Comparison of ENCODE assay signal across 23 cellular contexts in the genomic region with DNA sequence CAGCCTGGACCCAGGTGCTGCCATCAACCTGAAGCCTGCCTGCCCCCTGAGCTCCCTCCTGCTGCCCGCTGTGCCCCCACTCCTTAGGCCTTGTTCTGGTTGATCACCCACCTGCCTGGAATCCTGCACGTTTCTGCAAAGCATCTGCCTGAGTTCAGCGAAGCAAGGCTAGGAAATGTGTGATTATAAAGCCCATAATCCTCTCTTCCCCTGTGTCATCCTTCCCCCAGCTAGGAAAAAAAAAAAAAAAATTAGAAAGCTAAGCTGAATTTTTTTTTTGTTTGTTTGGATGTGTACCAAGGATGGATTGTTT.
DNase-seq lines count a peak whose midpoint lies in the region; ATAC-seq, FAIRE-seq and TF ChIP-seq lines count a peak whose summit lies in the region.
"Had no signal": no experiment of that assay in that cellular context is flagged by ENCODE, and none has a peak within 500 bp of the region (broad histone marks: within the 10 kb centered on the region; RNA-seq: fewer than 3 reads in every experiment).

No MANE protein-coding gene starts in this region.

- no peaks in the 10 kb centered on the region for H4K20me1 ChIP-seq in GM23338 (replicated peaks; ENCODE audit: insufficient read depth)

- no peaks in the 10 kb centered on the region for H3K36me3 Mint-ChIP-seq in GM23338 (ENCODE audit: low read depth)

- no peaks in the 10 kb centered on the region for H3K9me3 ChIP-seq in pancreas

- no peak overlapping the region for H3K4me3 Mint-ChIP-seq in GM23338
- H3K4me3 Mint-ChIP-seq: activated naive CD8-positive, alpha-beta T cell treated with anti-CD3 and anti-CD28 coated beads, Interleukin-2, amount 50 U/mL, for 24 hours; nephron progenitor cell; T-helper 2 cell treated with Interferon-gamma antibody and Interleukin-4, amounts not matched to agents 5 μg/mL and 100 μg/mL, for 36 hours had no signal

- H3K27ac Mint-ChIP-seq in GM23338, result no peak overlapping the region
- H3K27ac Mint-ChIP-seq: activated naive CD8-positive, alpha-beta T cell treated with anti-CD3 and anti-CD28 coated beads, Interleukin-2, amount 50 U/mL, for 24 hours; nephron progenitor cell; T-helper 2 cell treated with Interferon-gamma antibody and Interleukin-4, amounts not matched to agents 5 μg/mL and 100 μg/mL, for 36 hours had no signal

- H3K27me3 Mint-ChIP-seq in GM23338 (ENCODE audit: insufficient read depth, low read depth, poor library complexity), result no peaks in the 10 kb centered on the region

- no peak for FAIRE-seq in pancreas (lab: Jason Lieb, UNC)
- FAIRE-seq: endothelial cell of umbilical vein, K562 had no signal

- intact Hi-C loops in pancreas (cut with DNase I) (loop anchor here in 1 of 3 donors (5.0 kb wide), 1 partner anchor 86 kb away; no protein-coding TSS in a partner anchor), posterior cingulate gyrus (cut with DNase I) (no loop called here)

- H3K27ac ChIP-seq in GM23338 (ENCODE audit: low read depth) (no peak overlapping the region), VCaP (peak overlapping the region; percentile 93), pancreas (peak overlapping the region; percentile 85 to 96 (median 96))
- H3K27ac ChIP-seq: C4-2B, dorsolateral prefrontal cortex had no signal

- no peaks in the 10 kb centered on the region for H3K27me3 ChIP-seq in GM23338 (ENCODE audit: insufficient read depth)
- no peaks in the 10 kb centered on the region for H3K27me3 ChIP-seq in pancreas

- no peaks in the 10 kb centered on the region for H3K79me2 ChIP-seq in GM23338 (replicated peaks; ENCODE audit: insufficient read depth)

- no peak overlapping the region for H3K4me3 ChIP-seq in GM23338
- H3K4me3 ChIP-seq in pancreas, result no peak overlapping the region
- H3K4me3 ChIP-seq: dorsolateral prefrontal cortex, K562 had no signal

- H3K9me3 Mint-ChIP-seq in GM23338, result no peaks in the 10 kb centered on the region
- H3K9me3 Mint-ChIP-seq: T-helper 2 cell treated with Interferon-gamma antibody and Interleukin-4, amounts not matched to agents 5 μg/mL and 100 μg/mL, for 36 hours had no signal

- H3K4me2 ChIP-seq in GM23338, result peak overlapping the region; percentile 17; the same call in 1 of the 2 replicates

- H2AFZ ChIP-seq in GM23338, result peak overlapping the region; percentile 44; the same call in 1 of the 2 replicates

- peaks cover 24% of the 10 kb centered on the region for H3K4me1 Mint-ChIP-seq in GM23338
- H3K4me1 Mint-ChIP-seq: activated naive CD8-positive, alpha-beta T cell treated with anti-CD3 and anti-CD28 coated beads, Interleukin-2, amount 50 U/mL, for 24 hours had no signal

- no peak for ATAC-seq in GM23338
- ATAC-seq in pancreas, result peak in 2 of 4 donors; percentile 4 to 17
- ATAC-seq in stimulated activated naive CD8-positive, alpha-beta T cell treated with anti-CD3 and anti-CD28 coated beads, Interleukin-15, Interleukin-2, amounts not matched to agents 100 U/mL and 50 U/mL, for 24 hours, result no peak
- ATAC-seq: activated naive CD8-positive, alpha-beta T cell treated with anti-CD3 and anti-CD28 coated beads, Interleukin-2, amount 50 U/mL, for 24 hours; K562; PC-3; Right ventricle myocardium inferior; sciatic nerve had no signal

- H3K4me1 ChIP-seq in GM23338 (ENCODE audit: insufficient read depth), result peaks cover 27% of the 10 kb centered on the region
- peaks cover 32 to 43% (median 38%) of the 10 kb centered on the region in 3 donors for H3K4me1 ChIP-seq in pancreas

- WGBS in pancreas, 2 donors, result 6 to 9% methylated on average over 3 of the region's 3 CpGs

- H3K36me3 ChIP-seq in GM23338 (ENCODE audit: insufficient read depth) (no peaks in the 10 kb centered on the region), pancreas (no peaks in the 10 kb centered on the region)

- DNase-seq in GM23338 (ENCODE audit: low spot score) (no peak), left kidney (ENCODE audit: low read depth, low spot score) (peak; percentile 85), pancreas (no peak), NCI-H774 (lab: John Stamatoyannopoulos, UW) (no peak), posterior cingulate gyrus (no peak)
- DNase-seq in stimulated activated naive CD8-positive, alpha-beta T cell treated with anti-CD3 and anti-CD28 coated beads, Interleukin-15, Interleukin-2, amounts not matched to agents 100 U/mL and 50 U/mL, for 24 hours, result no peak
- DNase-seq: activated CD4-positive, alpha-beta T cell treated with anti-CD3 and anti-CD28 coated beads for 4 hours; activated CD8-positive, alpha-beta memory T cell treated with anti-CD3 and anti-CD28 coated beads for 24 hours; activated naive CD8-positive, alpha-beta T cell treated with anti-CD3 and anti-CD28 coated beads, Interleukin-2, amount 50 U/mL, for 24 hours; activated T-cell treated with anti-CD3 and anti-CD28 coated beads, Interleukin-2, amount 50 U/mL, for 1 hour; dorsolateral prefrontal cortex; HCEC 1CT; NK-92 treated with Interleukin-12 subunit alpha and Interleukin-12 subunit beta, amount 100 ng/mL, for 24 hours; PC-3; stimulated activated naive CD4-positive, alpha-beta T cell treated with Interleukin-2 at 50 U/mL for 16 hours had no signal

- no peak for TF ChIP-seq CTCF in GM23338 (conservative IDR thresholded peaks at IDR 0.05; ENCODE audit: low read depth in 2 of 2)
- TF ChIP-seq CTCF in VCaP (conservative IDR thresholded peaks at IDR 0.05), result no peak
- TF ChIP-seq CTCF in pancreas (IDR thresholded peaks at IDR 0.05), result no peak

- no peaks in the 10 kb centered on the region for H3K9me2 ChIP-seq in GM23338 (ENCODE audit: insufficient read depth)

- no peaks in the 10 kb centered on the region for H3F3A ChIP-seq in GM23338 (replicated peaks; ENCODE audit: low read depth)

TF ChIP-seq in GM23338, 12 proteins besides CTCF, POLR2A, EP300 and RAD21:
- TF ChIP-seq, protein P1, sequence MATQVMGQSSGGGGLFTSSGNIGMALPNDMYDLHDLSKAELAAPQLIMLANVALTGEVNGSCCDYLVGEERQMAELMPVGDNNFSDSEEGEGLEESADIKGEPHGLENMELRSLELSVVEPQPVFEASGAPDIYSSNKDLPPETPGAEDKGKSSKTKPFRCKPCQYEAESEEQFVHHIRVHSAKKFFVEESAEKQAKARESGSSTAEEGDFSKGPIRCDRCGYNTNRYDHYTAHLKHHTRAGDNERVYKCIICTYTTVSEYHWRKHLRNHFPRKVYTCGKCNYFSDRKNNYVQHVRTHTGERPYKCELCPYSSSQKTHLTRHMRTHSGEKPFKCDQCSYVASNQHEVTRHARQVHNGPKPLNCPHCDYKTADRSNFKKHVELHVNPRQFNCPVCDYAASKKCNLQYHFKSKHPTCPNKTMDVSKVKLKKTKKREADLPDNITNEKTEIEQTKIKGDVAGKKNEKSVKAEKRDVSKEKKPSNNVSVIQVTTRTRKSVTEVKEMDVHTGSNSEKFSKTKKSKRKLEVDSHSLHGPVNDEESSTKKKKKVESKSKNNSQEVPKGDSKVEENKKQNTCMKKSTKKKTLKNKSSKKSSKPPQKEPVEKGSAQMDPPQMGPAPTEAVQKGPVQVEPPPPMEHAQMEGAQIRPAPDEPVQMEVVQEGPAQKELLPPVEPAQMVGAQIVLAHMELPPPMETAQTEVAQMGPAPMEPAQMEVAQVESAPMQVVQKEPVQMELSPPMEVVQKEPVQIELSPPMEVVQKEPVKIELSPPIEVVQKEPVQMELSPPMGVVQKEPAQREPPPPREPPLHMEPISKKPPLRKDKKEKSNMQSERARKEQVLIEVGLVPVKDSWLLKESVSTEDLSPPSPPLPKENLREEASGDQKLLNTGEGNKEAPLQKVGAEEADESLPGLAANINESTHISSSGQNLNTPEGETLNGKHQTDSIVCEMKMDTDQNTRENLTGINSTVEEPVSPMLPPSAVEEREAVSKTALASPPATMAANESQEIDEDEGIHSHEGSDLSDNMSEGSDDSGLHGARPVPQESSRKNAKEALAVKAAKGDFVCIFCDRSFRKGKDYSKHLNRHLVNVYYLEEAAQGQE (IDR thresholded peaks at IDR 0.05; ENCODE audit: unreplicated experiment), result no peak
TF ChIP-seq in GM23338: peak in this region for 0.
